ENCODE assay signal across 11 cellular contexts in genomic region chr15:37682304-37682703, GRCh38.
DNase-seq lines count a peak whose midpoint lies in the region; ATAC-seq, FAIRE-seq and TF ChIP-seq lines count a peak whose summit lies in the region.
"Had no signal": no experiment of that assay in that cellular context is flagged by ENCODE, and none has a peak within 500 bp of the region (broad histone marks: within the 10 kb centered on the region; RNA-seq: fewer than 3 reads in every experiment).

No MANE protein-coding gene starts in this region.

- DNase-seq in SK-N-SH, result no peak
- peak; percentile 58 for DNase-seq in PC-3
- DNase-seq in fibroblast of peridontal ligament (ENCODE audit: extremely low read depth), result peak; percentile 17
- peak; percentile 26 for DNase-seq in small intestine
- no peak for DNase-seq in OCI-M1 (lab: John Stamatoyannopoulos, UW)
- no peak for DNase-seq in SIG-M5 treated with dmso at 0.1 percent for 504 hours (lab: John Stamatoyannopoulos, UW; ENCODE audit: unreplicated experiment)
- no peak for DNase-seq in stimulated activated CD4-positive, alpha-beta T cell treated with anti-CD3 and anti-CD28 coated beads, Interleukin-4, amount 100 ng/mL, for 4 hours
- DNase-seq: NCI-H748 treated with DMSO at 0.1 percent for 48 hours had no signal

- no peaks in the 10 kb centered on the region for H3K9me2 ChIP-seq in SK-N-SH
- no peaks in the 10 kb centered on the region for H3K9me2 ChIP-seq in PC-3 (replicated peaks; ENCODE audit: low read length)

- intact Hi-C loops in PC-3 (cut with micrococcal nuclease), result no loop called here

- no peaks in the 10 kb centered on the region for H3K36me3 ChIP-seq in SK-N-SH (replicated peaks in 1 of 2; ENCODE audit: control insufficient read depth in 1 of 2, insufficient read depth in 2 of 2, low read length in 1 of 2)
- no peaks in the 10 kb centered on the region for H3K36me3 ChIP-seq in PC-3 (ENCODE audit: low read depth, low read length)
- no peaks in the 10 kb centered on the region for H3K36me3 ChIP-seq in small intestine (ENCODE audit: control insufficient read depth in 2 of 2, insufficient read depth in 2 of 2, low read length in 2 of 2)
- H3K36me3 ChIP-seq: BLaER1 treated with 17β-estradiol and CSF1 and Interleukin-3, amounts not matched to agents 10 nM and 100 nM had no signal

- TF ChIP-seq CTCF in SK-N-SH (IDR thresholded peaks at IDR 0.05), result peak; percentile 40
- peak; percentile 70 for TF ChIP-seq CTCF in PC-3 (conservative IDR thresholded peaks at IDR 0.05; ENCODE audit: low read depth, low read length)

- H3K9me3 ChIP-seq in SK-N-SH (no peaks in the 10 kb centered on the region), PC-3 (ENCODE audit: low read length) (no peaks in the 10 kb centered on the region), small intestine (ENCODE audit: control insufficient read depth, low read depth) (no peaks in the 10 kb centered on the region)

- H3K4me2 ChIP-seq in SK-N-SH, result no peak overlapping the region
- no peak overlapping the region for H3K4me2 ChIP-seq in PC-3 (ENCODE audit: low read length)
- H3K4me2 ChIP-seq: BLaER1 treated with 17β-estradiol and CSF1 and Interleukin-3, amounts not matched to agents 10 nM and 100 nM had no signal

- no TSS peak for BruUV-seq in PC-3 (replicated peaks; lab: Mats Ljungman, UMichigan)

- no peak overlapping the region for H3K9ac ChIP-seq in SK-N-SH
- no peak overlapping the region for H3K9ac ChIP-seq in PC-3 (ENCODE audit: low read length)
- H3K9ac ChIP-seq: BLaER1 treated with 17β-estradiol and CSF1 and Interleukin-3, amounts not matched to agents 10 nM and 100 nM had no signal

- no peak overlapping the region for H3K4me3 ChIP-seq in SK-N-SH (ENCODE audit: low read depth in 2 of 2, low read length in 1 of 2)
- H3K4me3 ChIP-seq in PC-3 (ENCODE audit: low read length), result no peak overlapping the region
- no peak overlapping the region for H3K4me3 ChIP-seq in small intestine (ENCODE audit: low read depth in 1 of 2, low read length in 2 of 2)
- H3K4me3 ChIP-seq: BLaER1 treated with 17β-estradiol and CSF1 and Interleukin-3, amounts not matched to agents 10 nM and 100 nM; K562 had no signal

- no peak for FAIRE-seq in small intestine (lab: Jason Lieb, UNC)
- FAIRE-seq: K562 had no signal

- CTCF ChIA-PET in SK-N-SH (lab: Yijun Ruan, JAX), result no interaction called here
- CTCF ChIA-PET in PC-3 (lab: Charles Lee), result no interaction called here

- ATAC-seq in SK-N-SH treated with all-trans-retinoic acid at 6 μM for 48 hours (no peak), PC-3 (no peak)
- ATAC-seq: K562 had no signal

- TF ChIP-seq RAD21 in SK-N-SH (IDR thresholded peaks at IDR 0.05; ENCODE audit: low read length), result peak; percentile 40

- POLR2A ChIA-PET in SK-N-SH (lab: Yijun Ruan, JAX), result no interaction called here
- POLR2A ChIA-PET in PC-3 (lab: Charles Lee; ENCODE audit: unreplicated experiment), result no interaction called here

- 61% methylated on average over 4 of the region's 4 CpGs for WGBS in SK-N-SH (ENCODE audit: low lambda C conversion rate)
- 33 to 69% (median 47%) methylated on average over 4 of the region's 4 CpGs for WGBS in small intestine, 3 donors

- H3F3A ChIP-seq in SK-N-SH (replicated peaks; ENCODE audit: insufficient read depth), result no peaks in the 10 kb centered on the region
- no peaks in the 10 kb centered on the region for H3F3A ChIP-seq in PC-3 (ENCODE audit: low read length, unreplicated experiment)

- H3K27ac ChIP-seq in SK-N-SH (ENCODE audit: low read depth in 2 of 2, low read length in 1 of 2), result no peak overlapping the region
- H3K27ac ChIP-seq in PC-3 (ENCODE audit: low read length), result no peak overlapping the region
- H3K27ac ChIP-seq in small intestine (ENCODE audit: low read depth in 1 of 2, low read length in 1 of 2), result no peak overlapping the region
- H3K27ac ChIP-seq: BLaER1 treated with 17β-estradiol and CSF1 and Interleukin-3, amounts not matched to agents 10 nM and 100 nM had no signal

- no peaks in the 10 kb centered on the region for H4K20me1 ChIP-seq in SK-N-SH (ENCODE audit: insufficient read depth)
- no peaks in the 10 kb centered on the region for H4K20me1 ChIP-seq in PC-3 (ENCODE audit: low read length)
- H4K20me1 ChIP-seq: BLaER1 treated with 17β-estradiol and CSF1 and Interleukin-3, amounts not matched to agents 10 nM and 100 nM had no signal

- no peak for TF ChIP-seq EP300 in SK-N-SH (IDR thresholded peaks at IDR 0.05; ENCODE audit: borderline replicate concordance in 1 of 2, low read depth in 1 of 2, low read length in 1 of 2)

- no peaks in the 10 kb centered on the region for H3K27me3 ChIP-seq in SK-N-SH (ENCODE audit: insufficient read depth)
- H3K27me3 ChIP-seq in PC-3 (ENCODE audit: low read length), result peaks cover 27% of the 10 kb centered on the region
- H3K27me3 ChIP-seq in small intestine (ENCODE audit: control insufficient read depth in 2 of 2, insufficient read depth in 2 of 2, low read length in 2 of 2), result no peaks in the 10 kb centered on the region
- H3K27me3 ChIP-seq: BLaER1 treated with 17β-estradiol and CSF1 and Interleukin-3, amounts not matched to agents 10 nM and 100 nM had no signal

- H3K79me2 ChIP-seq in SK-N-SH (ENCODE audit: insufficient read depth), result no peaks in the 10 kb centered on the region
- H3K79me2 ChIP-seq in PC-3 (ENCODE audit: low read length), result no peaks in the 10 kb centered on the region

- H2AFZ ChIP-seq in SK-N-SH (ENCODE audit: low read depth) (no peak overlapping the region), PC-3 (ENCODE audit: low read length) (no peak overlapping the region)

- H3K4me1 ChIP-seq in SK-N-SH (ENCODE audit: control insufficient read depth in 1 of 2, insufficient read depth in 2 of 2, low read depth in 1 of 2, low read length in 1 of 2) (no peaks in the 10 kb centered on the region), PC-3 (ENCODE audit: insufficient read depth, low read length) (no peaks in the 10 kb centered on the region), small intestine (ENCODE audit: control insufficient read depth in 2 of 2, insufficient read depth in 1 of 2, low read depth in 1 of 2, low read length in 1 of 2) (no peaks in the 10 kb centered on the region)
- H3K4me1 ChIP-seq: BLaER1 treated with 17β-estradiol and CSF1 and Interleukin-3, amounts not matched to agents 10 nM and 100 nM had no signal

TF ChIP-seq in SK-N-SH, 30 proteins besides CTCF, POLR2A, EP300 and RAD21:
- TF ChIP-seq IRF3 (IDR thresholded peaks at IDR 0.05; ENCODE audit: low read depth, low read length), result no peak
- peak; percentile 25; the same call in 1 of the 2 replicates for TF ChIP-seq SMC3 (IDR thresholded peaks at IDR 0.05; ENCODE audit: low read depth, low read length)
- no peak for TF ChIP-seq POLR2AphosphoS5 (IDR thresholded peaks at IDR 0.05; ENCODE audit: low read depth, low read length)

TF ChIP-seq in SK-N-SH treated with all-trans-retinoic acid at 6 μM for 48 hours, 23 proteins besides CTCF, POLR2A, EP300 and RAD21 (continues in another document):
- TF ChIP-seq GLIS3 (CRISPR knock-in tag; IDR thresholded peaks at IDR 0.05), result no peak
- no peak for TF ChIP-seq TSHZ2 (CRISPR knock-in tag; IDR thresholded peaks at IDR 0.05)
- TF ChIP-seq CSDC2 (CRISPR knock-in tag; IDR thresholded peaks at IDR 0.05), result no peak
- TF ChIP-seq ZNF8 (CRISPR knock-in tag; IDR thresholded peaks at IDR 0.05), result no peak
- no peak for TF ChIP-seq ARNTL (CRISPR knock-in tag; IDR thresholded peaks at IDR 0.05; ENCODE audit: borderline replicate concordance, low read depth)
- no peak for TF ChIP-seq TCF4 (CRISPR knock-in tag; IDR thresholded peaks at IDR 0.05; ENCODE audit: borderline replicate concordance)
- no peak for TF ChIP-seq CREB5 (CRISPR knock-in tag; IDR thresholded peaks at IDR 0.05; ENCODE audit: low read depth)
- no peak for TF ChIP-seq ZFP30 (CRISPR knock-in tag; IDR thresholded peaks at IDR 0.05)
- TF ChIP-seq ISL1 (CRISPR knock-in tag; IDR thresholded peaks at IDR 0.05), result no peak

Comparison
In these comparisons a context has a peak if more than half of its experiments do, and no peak if none do; other contexts are left out.
1. DNase-seq: peak in PC-3 (single experiment), fibroblast of peridontal ligament (single experiment) and small intestine (single experiment); none in SK-N-SH (single experiment), OCI-M1 (single experiment), SIG-M5 treated with dmso at 0.1 percent for 504 hours (single experiment) and stimulated activated CD4-positive, alpha-beta T cell treated with anti-CD3 and anti-CD28 coated beads, Interleukin-4, amount 100 ng/mL, for 4 hours (0 of 2).